ENCODE assay signal across 2 cellular contexts in genomic region chr16:6956511-6956910, GRCh38.
TF ChIP-seq lines count a peak whose summit lies in the region.

No MANE protein-coding gene starts in this region.

TF ChIP-seq in IMR-90, 13 proteins besides CTCF, POLR2A, EP300 and RAD21 (continued from another document):
- TF ChIP-seq CEBPB (IDR thresholded peaks at IDR 0.05; ENCODE audit: low read depth, low read length) (peak; percentile 57), MAFK (IDR thresholded peaks at IDR 0.05; ENCODE audit: low read depth, low read length) (no peak)

TF ChIP-seq in K562, 482 proteins besides CTCF, POLR2A, EP300 and RAD21:
- TF ChIP-seq ATF3 (IDR thresholded peaks at IDR 0.05) (0 out of 2 replicates have a peak, but pooled peaks have one; percentile 21), ATF3 (CRISPR knock-in tag; conservative IDR thresholded peaks at IDR 0.05) (no peak), RHOXF2B (CRISPR knock-in tag; conservative IDR thresholded peaks at IDR 0.05) (no peak)
TF ChIP-seq in K562: peak in this region for 1.
